22 cellular contexts compared by ENCODE assay signal in genomic region chr7:158415316-158415715, GRCh38.
DNase-seq lines count a peak whose midpoint lies in the region; ATAC-seq and TF ChIP-seq lines count a peak whose summit lies in the region.
"Had no signal": no experiment of that assay in that cellular context is flagged by ENCODE, and none has a peak within 500 bp of the region (broad histone marks: within the 10 kb centered on the region; RNA-seq: fewer than 3 reads in every experiment).

No MANE protein-coding gene starts in this region.

- H3K27me3 Mint-ChIP-seq in glutamatergic neuron (ENCODE audit: unreplicated experiment) = peaks cover 10% of the 10 kb centered on the region
- H3K27me3 Mint-ChIP-seq in activated CD8-positive, alpha-beta memory T cell treated with anti-CD3 and anti-CD28 coated beads, Interleukin-2, amount 10 ng/mL, durations not matched to agents 7 days and 5 days = no peaks in the 10 kb centered on the region
- H3K27me3 Mint-ChIP-seq: B cell had no signal

- peak overlapping the region; percentile 16 for H3K27ac ChIP-seq in cingulate gyrus (ENCODE audit: low read depth, low read length)
- H3K27ac ChIP-seq: C4-2B, SK-N-MC had no signal

- peaks cover 13% of the 10 kb centered on the region for H3K36me3 Mint-ChIP-seq in glutamatergic neuron (ENCODE audit: unreplicated experiment)
- no peaks in the 10 kb centered on the region for H3K36me3 Mint-ChIP-seq in activated CD8-positive, alpha-beta memory T cell treated with anti-CD3 and anti-CD28 coated beads, Interleukin-2, amount 10 ng/mL, durations not matched to agents 7 days and 5 days
- H3K36me3 Mint-ChIP-seq: CD8-positive, alpha-beta T cell had no signal

- peaks cover 4% of the 10 kb centered on the region for H3K4me1 Mint-ChIP-seq in glutamatergic neuron (ENCODE audit: low read depth, unreplicated experiment)
- H3K4me1 Mint-ChIP-seq in activated CD8-positive, alpha-beta memory T cell treated with anti-CD3 and anti-CD28 coated beads, Interleukin-2, amount 10 ng/mL, durations not matched to agents 7 days and 5 days = no peaks in the 10 kb centered on the region
- H3K4me1 Mint-ChIP-seq: B cell had no signal

- DNase-seq in glutamatergic neuron (no peak), posterior vena cava (ENCODE audit: low spot score) (peak; percentile 53), NCI-H1694 treated with DMSO at 0.1 percent for 48 hours (lab: John Stamatoyannopoulos, UW) (no peak)
- DNase-seq in activated CD8-positive, alpha-beta memory T cell treated with anti-CD3 and anti-CD28 coated beads, Interleukin-2, amount 10 ng/mL, durations not matched to agents 7 days and 5 days = no peak
- DNase-seq: CD8-positive, alpha-beta T cell; DMS 273 treated with DMSO at 0.1 percent for 48 hours; DMS79; EL; GDM1; H9; Kasumi-1; NCI-H1436; NCI-H2171 treated with DMSO at 0.1 percent for 48 hours; SIG-M5 had no signal

- CTCF ChIA-PET in activated CD8-positive, alpha-beta memory T cell treated with anti-CD3 and anti-CD28 coated beads, Interleukin-2, amount 10 ng/mL, durations not matched to agents 7 days and 5 days (lab: Charles Lee) = no interaction called here

- intact Hi-C loops in posterior vena cava (cut with DNase I) = no loop called here

- peak overlapping the region; percentile 46 for H3K27ac Mint-ChIP-seq in glutamatergic neuron (ENCODE audit: unreplicated experiment)
- H3K27ac Mint-ChIP-seq in activated CD8-positive, alpha-beta memory T cell treated with anti-CD3 and anti-CD28 coated beads, Interleukin-2, amount 10 ng/mL, durations not matched to agents 7 days and 5 days = no peak overlapping the region
- H3K27ac Mint-ChIP-seq: B cell; CD8-positive, alpha-beta T cell had no signal

- peaks cover 20% of the 10 kb centered on the region for H3K9me3 Mint-ChIP-seq in glutamatergic neuron (ENCODE audit: unreplicated experiment)
- peaks cover 13% of the 10 kb centered on the region for H3K9me3 Mint-ChIP-seq in activated CD8-positive, alpha-beta memory T cell treated with anti-CD3 and anti-CD28 coated beads, Interleukin-2, amount 10 ng/mL, durations not matched to agents 7 days and 5 days (ENCODE audit: low read depth)

- H3K4me3 Mint-ChIP-seq in glutamatergic neuron (ENCODE audit: unreplicated experiment) = no peak overlapping the region
- H3K4me3 Mint-ChIP-seq in activated CD8-positive, alpha-beta memory T cell treated with anti-CD3 and anti-CD28 coated beads, Interleukin-2, amount 10 ng/mL, durations not matched to agents 7 days and 5 days = no peak overlapping the region
- H3K4me3 Mint-ChIP-seq: B cell; CD8-positive, alpha-beta T cell; H9 had no signal

- no peak for TF ChIP-seq CTCF in glutamatergic neuron (IDR thresholded peaks at IDR 0.05; ENCODE audit: partially characterized antibody, unreplicated experiment)

- no peak for ATAC-seq in GM21576 (IDR thresholded peaks at IDR 0.05; ENCODE audit: unreplicated experiment)
- ATAC-seq in GM21526 (IDR thresholded peaks at IDR 0.05; ENCODE audit: low FRiP score, unreplicated experiment) = no peak
- no peak for ATAC-seq in activated CD8-positive, alpha-beta memory T cell treated with anti-CD3 and anti-CD28 coated beads, Interleukin-2, amount 10 ng/mL, durations not matched to agents 7 days and 5 days
- ATAC-seq: CD8-positive, alpha-beta T cell; GM12878; K562 had no signal
